In genomic region chr1:36284517-36284916, GRCh38 we compare ENCODE assay signal across 1 cellular context.
TF ChIP-seq lines count a peak whose summit lies in the region.

No MANE protein-coding gene starts in this region.

TF ChIP-seq in GM23338, 12 proteins besides CTCF, POLR2A, EP300 and RAD21:
- TF ChIP-seq ZNF462 (CRISPR knock-in tag; IDR thresholded peaks at IDR 0.05): no peak
- TF ChIP-seq ETS1 (IDR thresholded peaks at IDR 0.05): no peak
- TF ChIP-seq REST (IDR thresholded peaks at IDR 0.05; ENCODE audit: unreplicated experiment): no peak
- no peak for TF ChIP-seq POLR2AphosphoS5 (IDR thresholded peaks at IDR 0.05; ENCODE audit: low read depth)
- no peak for TF ChIP-seq JUNB (IDR thresholded peaks at IDR 0.05; ENCODE audit: unreplicated experiment)
- no peak for TF ChIP-seq EZH2phosphoT487 (IDR thresholded peaks at IDR 0.05; ENCODE audit: unreplicated experiment)
- no peak for TF ChIP-seq STAT1 (IDR thresholded peaks at IDR 0.05; ENCODE audit: unreplicated experiment)
- TF ChIP-seq NANOG (IDR thresholded peaks at IDR 0.05; ENCODE audit: borderline replicate concordance): no peak
- TF ChIP-seq ZNF331 (CRISPR knock-in tag; IDR thresholded peaks at IDR 0.05; ENCODE audit: low read depth): no peak
- TF ChIP-seq EZH2 (IDR thresholded peaks at IDR 0.05; ENCODE audit: low read depth, unreplicated experiment): no peak
- TF ChIP-seq ZNF114 (CRISPR knock-in tag; IDR thresholded peaks at IDR 0.05): no peak
- TF ChIP-seq CREB1 (CRISPR knock-in tag; IDR thresholded peaks at IDR 0.05; ENCODE audit: low read depth): no peak
